Comparison of ENCODE assay signal across 1 cellular context in genomic region chr15:66653852-66654251, GRCh38.
TF ChIP-seq lines count a peak whose summit lies in the region.

No MANE protein-coding gene starts in this region.

TF ChIP-seq in HEK293, 187 proteins besides CTCF, POLR2A, EP300 and RAD21:
- TF ChIP-seq EGR2 (tag by site-specific recombination; IDR thresholded peaks at IDR 0.05; ENCODE audit: low read depth): peak; percentile 68
- TF ChIP-seq ZNF211 (tag by site-specific recombination; IDR thresholded peaks at IDR 0.05; ENCODE audit: low read depth): no peak
